ENCODE assay signal across 38 cellular contexts in genomic region chrX:6545712-6546111, GRCh38. TPM values are rescaled to one million over a fixed set of nuclear protein-coding genes. Genes with fewer than 3 reads are reported as not detected.
"Had no signal": no experiment of that assay in that cellular context is flagged by ENCODE, and none has a peak within 500 bp of the region (broad histone marks: within the 10 kb centered on the region; RNA-seq: fewer than 3 reads in every experiment).

No MANE protein-coding gene starts in this region.

- H3K27ac ChIP-seq: KMS-11 had no signal

- DNase-seq: Karpas-422, Kasumi-1, MG63, MM.1S, MV-4-11, NCI-H1048, NCI-H1092, NCI-H1092 treated with DMSO at 0.1 percent for 48 hours, NCI-H1105, NCI-H1105 treated with DMSO at 0.1 percent for 48 hours, NCI-H1417, NCI-H1417 treated with DMSO at 0.1 percent for 48 hours, NCI-H1436, NCI-H1436 treated with DMSO at 0.1 percent for 48 hours, NCI-H146, NCI-H1694, NCI-H1694 treated with DMSO at 0.1 percent for 48 hours, NCI-H187, NCI-H187 treated with DMSO at 0.1 percent for 48 hours, NCI-H1930, NCI-H2029, NCI-H2029 treated with DMSO at 0.1 percent for 48 hours, NCI-H2081, NCI-H2081 treated with DMSO at 0.1 percent for 48 hours, NCI-H2107, NCI-H2171, NCI-H2171 treated with DMSO at 0.1 percent for 48 hours, NCI-H2227 treated with DMSO at 0.1 percent for 48 hours, NCI-H226, NCI-H345, NCI-H446, NCI-H446 treated with DMSO at 0.1 percent for 48 hours, NCI-H510A, NCI-H510A treated with DMSO at 0.1 percent for 48 hours had no signal

- H3K4me2 ChIP-seq: KMS-11 had no signal

- H3K27me3 ChIP-seq: MG63 had no signal

- H3K4me3 ChIP-seq: MG63 had no signal

- H3K9ac ChIP-seq: KMS-11 had no signal

- H3K36me3 ChIP-seq: MG63 had no signal

- H3K9me3 ChIP-seq: MG63 had no signal

RNA-seq across cellular contexts. Expression of gene VCX3A, which starts 10.8 kb away (rescaled TPM):
- total RNA-seq: LHCN-M2, MCF 10A, NCI-H460 had no signal
